1 cellular context compared by ENCODE assay signal in genomic region chr21:42973991-42974831, GRCh38.
TF ChIP-seq lines count a peak whose summit lies in the region.

A gene with protein sequence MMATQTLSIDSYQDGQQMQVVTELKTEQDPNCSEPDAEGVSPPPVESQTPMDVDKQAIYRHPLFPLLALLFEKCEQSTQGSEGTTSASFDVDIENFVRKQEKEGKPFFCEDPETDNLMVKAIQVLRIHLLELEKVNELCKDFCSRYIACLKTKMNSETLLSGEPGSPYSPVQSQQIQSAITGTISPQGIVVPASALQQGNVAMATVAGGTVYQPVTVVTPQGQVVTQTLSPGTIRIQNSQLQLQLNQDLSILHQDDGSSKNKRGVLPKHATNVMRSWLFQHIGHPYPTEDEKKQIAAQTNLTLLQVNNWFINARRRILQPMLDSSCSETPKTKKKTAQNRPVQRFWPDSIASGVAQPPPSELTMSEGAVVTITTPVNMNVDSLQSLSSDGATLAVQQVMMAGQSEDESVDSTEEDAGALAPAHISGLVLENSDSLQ (plus strand): TSS chr21:42974562. CDS start chr21:43004382, 29,820 bp downstream.

TF ChIP-seq in K562, 482 proteins besides CTCF, POLR2A, EP300 and RAD21 (continued from another document and continues in another):
- TF ChIP-seq, protein P1, sequence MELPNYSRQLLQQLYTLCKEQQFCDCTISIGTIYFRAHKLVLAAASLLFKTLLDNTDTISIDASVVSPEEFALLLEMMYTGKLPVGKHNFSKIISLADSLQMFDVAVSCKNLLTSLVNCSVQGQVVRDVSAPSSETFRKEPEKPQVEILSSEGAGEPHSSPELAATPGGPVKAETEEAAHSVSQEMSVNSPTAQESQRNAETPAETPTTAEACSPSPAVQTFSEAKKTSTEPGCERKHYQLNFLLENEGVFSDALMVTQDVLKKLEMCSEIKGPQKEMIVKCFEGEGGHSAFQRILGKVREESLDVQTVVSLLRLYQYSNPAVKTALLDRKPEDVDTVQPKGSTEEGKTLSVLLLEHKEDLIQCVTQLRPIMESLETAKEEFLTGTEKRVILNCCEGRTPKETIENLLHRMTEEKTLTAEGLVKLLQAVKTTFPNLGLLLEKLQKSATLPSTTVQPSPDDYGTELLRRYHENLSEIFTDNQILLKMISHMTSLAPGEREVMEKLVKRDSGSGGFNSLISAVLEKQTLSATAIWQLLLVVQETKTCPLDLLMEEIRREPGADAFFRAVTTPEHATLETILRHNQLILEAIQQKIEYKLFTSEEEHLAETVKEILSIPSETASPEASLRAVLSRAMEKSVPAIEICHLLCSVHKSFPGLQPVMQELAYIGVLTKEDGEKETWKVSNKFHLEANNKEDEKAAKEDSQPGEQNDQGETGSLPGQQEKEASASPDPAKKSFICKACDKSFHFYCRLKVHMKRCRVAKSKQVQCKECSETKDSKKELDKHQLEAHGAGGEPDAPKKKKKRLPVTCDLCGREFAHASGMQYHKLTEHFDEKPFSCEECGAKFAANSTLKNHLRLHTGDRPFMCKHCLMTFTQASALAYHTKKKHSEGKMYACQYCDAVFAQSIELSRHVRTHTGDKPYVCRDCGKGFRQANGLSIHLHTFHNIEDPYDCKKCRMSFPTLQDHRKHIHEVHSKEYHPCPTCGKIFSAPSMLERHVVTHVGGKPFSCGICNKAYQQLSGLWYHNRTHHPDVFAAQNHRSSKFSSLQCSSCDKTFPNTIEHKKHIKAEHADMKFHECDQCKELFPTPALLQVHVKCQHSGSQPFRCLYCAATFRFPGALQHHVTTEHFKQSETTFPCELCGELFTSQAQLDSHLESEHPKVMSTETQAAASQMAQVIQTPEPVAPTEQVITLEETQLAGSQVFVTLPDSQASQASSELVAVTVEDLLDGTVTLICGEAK (IDR thresholded peaks at IDR 0.05) = peak; percentile 46; the same call in 1 of the 2 replicates
- TF ChIP-seq, protein P1 (CRISPR knock-in tag; IDR thresholded peaks at IDR 0.05) = no peak
- TF ChIP-seq SMAD1 (IDR thresholded peaks at IDR 0.05; ENCODE audit: low read depth, low read length, partially characterized antibody) (no peak), SMAD3 (CRISPR knock-in tag; conservative IDR thresholded peaks at IDR 0.05) (peak; percentile 46; the same call in 1 of the 2 replicates), ZBTB7A (IDR thresholded peaks at IDR 0.05; ENCODE audit: borderline replicate concordance, control insufficient read depth, low read depth, low read length) (peak; percentile 58; the same call in 1 of the 2 replicates), MGA (IDR thresholded peaks at IDR 0.05) (peak; percentile 94), HDAC2 (IDR thresholded peaks at IDR 0.05) (peak; percentile 80), MCM5 (IDR thresholded peaks at IDR 0.05; ENCODE audit: low read depth) (no peak), THAP7 (CRISPR knock-in tag; IDR thresholded peaks at IDR 0.05) (0 out of 2 replicates have a peak, but pooled peaks have one; percentile 5), NRF1 (conservative IDR thresholded peaks at IDR 0.05 in 1 of 2, IDR thresholded peaks at IDR 0.05 in 1 of 2) (peak; percentile 89 to 90), GABPB1 (CRISPR knock-in tag; IDR thresholded peaks at IDR 0.05) (peak; percentile 76; the same call in 1 of the 2 replicates), SP1 (CRISPR knock-in tag; IDR thresholded peaks at IDR 0.05) (peak; percentile 95), MNT (conservative IDR thresholded peaks at IDR 0.05) (peak; percentile 71 to 80), HSF4 (CRISPR knock-in tag; IDR thresholded peaks at IDR 0.05; ENCODE audit: borderline replicate concordance) (no peak), VEZF1 (CRISPR knock-in tag; IDR thresholded peaks at IDR 0.05) (peak; percentile 77), ZNF324 (CRISPR knock-in tag; IDR thresholded peaks at IDR 0.05) (no peak), RBM34 (IDR thresholded peaks at IDR 0.05; ENCODE audit: borderline replicate concordance, insufficient read depth, low read length) (no peak), LEF1 (IDR thresholded peaks at IDR 0.05) (peak; percentile 68), KLF1 (tag; IDR thresholded peaks at IDR 0.05) (peak; percentile 91), RBM25 (IDR thresholded peaks at IDR 0.05; ENCODE audit: low read depth, low read length, severe bottlenecking) (peak; percentile 98), ARID1B (IDR thresholded peaks at IDR 0.05) (0 out of 2 replicates have a peak, but pooled peaks have one; percentile 35)
- TF ChIP-seq, protein P2, sequence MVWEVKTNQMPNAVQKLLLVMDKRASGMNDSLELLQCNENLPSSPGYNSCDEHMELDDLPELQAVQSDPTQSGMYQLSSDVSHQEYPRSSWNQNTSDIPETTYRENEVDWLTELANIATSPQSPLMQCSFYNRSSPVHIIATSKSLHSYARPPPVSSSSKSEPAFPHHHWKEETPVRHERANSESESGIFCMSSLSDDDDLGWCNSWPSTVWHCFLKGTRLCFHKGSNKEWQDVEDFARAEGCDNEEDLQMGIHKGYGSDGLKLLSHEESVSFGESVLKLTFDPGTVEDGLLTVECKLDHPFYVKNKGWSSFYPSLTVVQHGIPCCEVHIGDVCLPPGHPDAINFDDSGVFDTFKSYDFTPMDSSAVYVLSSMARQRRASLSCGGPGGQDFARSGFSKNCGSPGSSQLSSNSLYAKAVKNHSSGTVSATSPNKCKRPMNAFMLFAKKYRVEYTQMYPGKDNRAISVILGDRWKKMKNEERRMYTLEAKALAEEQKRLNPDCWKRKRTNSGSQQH (CRISPR knock-in tag; IDR thresholded peaks at IDR 0.05) = peak; percentile 41; the same call in 1 of the 2 replicates
- TF ChIP-seq, protein P3, sequence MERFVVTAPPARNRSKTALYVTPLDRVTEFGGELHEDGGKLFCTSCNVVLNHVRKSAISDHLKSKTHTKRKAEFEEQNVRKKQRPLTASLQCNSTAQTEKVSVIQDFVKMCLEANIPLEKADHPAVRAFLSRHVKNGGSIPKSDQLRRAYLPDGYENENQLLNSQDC (CRISPR knock-in tag; IDR thresholded peaks at IDR 0.05) = peak; percentile 84; the same call in 1 of the 2 replicates
